ENCODE assay signal across 8 cellular contexts in genomic region chr21:6368824-6369223, GRCh38.
DNase-seq lines count a peak whose midpoint lies in the region; ATAC-seq, FAIRE-seq and TF ChIP-seq lines count a peak whose summit lies in the region.
"Not testable (repeated sequence)": the region's sequence is repeated elsewhere in the genome, so short reads cannot be mapped to it uniquely, and the experiment has no call there.

No MANE protein-coding gene starts in this region.

- H3K27ac ChIP-seq in A549 (peak overlapping the region; percentile 67 to 72), ascending aorta (peak overlapping the region; percentile 40 to 88), skeletal muscle tissue (ENCODE audit: low read depth, low read length) (peak overlapping the region; percentile 71)
- H3K27ac ChIP-seq in iPS-18a (ENCODE audit: low read length) = not testable (repeated sequence)

- not testable (repeated sequence) for TF ChIP-seq CTCF in A549 (IDR thresholded peaks at IDR 0.05); ascending aorta (IDR thresholded peaks at IDR 0.05); endothelial cell (IDR thresholded peaks at IDR 0.05; ENCODE audit: unreplicated experiment)

- not testable (repeated sequence) for H3K4me1 ChIP-seq in A549; ascending aorta; iPS-18a (ENCODE audit: control insufficient read depth, low read depth, low read length); skeletal muscle tissue (ENCODE audit: control insufficient read depth in 3 of 3, insufficient read depth in 3 of 3, low read length in 3 of 3)

- not testable (repeated sequence) for H3K27me3 ChIP-seq in H7 (ENCODE audit: control insufficient read depth, insufficient read depth, low read length); ascending aorta; iPS-18a (ENCODE audit: control insufficient read depth, insufficient read depth, low read length); skeletal muscle tissue (ENCODE audit: control insufficient read depth in 3 of 3, insufficient read depth in 3 of 3, low read length in 3 of 3)

- H3K36me3 ChIP-seq in H7 (replicated peaks; ENCODE audit: control insufficient read depth, insufficient read depth, low read length); ascending aorta; iPS-18a (ENCODE audit: control insufficient read depth, low read depth, low read length); skeletal muscle tissue (ENCODE audit: control insufficient read depth in 3 of 3, insufficient read depth in 3 of 3, low read length in 3 of 3): not testable (repeated sequence)

- TF ChIP-seq EP300 in A549 (IDR thresholded peaks at IDR 0.05) = not testable (repeated sequence)

- not testable (repeated sequence) for FAIRE-seq in A549 (lab: Jason Lieb, UNC); RCC 7860 (lab: Jason Lieb, UNC)

- not testable (repeated sequence) for H3K9me3 Mint-ChIP-seq in endothelial cell (ENCODE audit: unreplicated experiment)

- intact Hi-C loops in ascending aorta (cut with DNase I) = not testable (repeated sequence)

- TF ChIP-seq RAD21 in A549 (conservative IDR thresholded peaks at IDR 0.05 in 1 of 2, IDR thresholded peaks at IDR 0.05 in 1 of 2) = not testable (repeated sequence)

- H3K4me1 Mint-ChIP-seq in endothelial cell (ENCODE audit: unreplicated experiment) = not testable (repeated sequence)

- not testable (repeated sequence) for H3K36me3 Mint-ChIP-seq in endothelial cell (ENCODE audit: low read depth, unreplicated experiment)

- POLR2A ChIA-PET in A549 (lab: Yijun Ruan, JAX) = interaction anchor here (1.4 kb wide), 1 partner anchor 9 kb away, joined by 4 read pairs; no protein-coding TSS in a partner anchor

- not testable (repeated sequence) for TF ChIP-seq POLR2A in A549 (IDR thresholded peaks at IDR 0.05; ENCODE audit: low read length)

- WGBS in A549 (ENCODE audit: missing lambda C conversion rate) = 7% methylated on average over 3 of the region's 7 CpGs

- H3K4me3 ChIP-seq in A549 (peak overlapping the region; percentile 52; the same call in 2 of the 3 replicates), H7 (ENCODE audit: insufficient read depth, low read depth, low read length) (peak overlapping the region; percentile 19), ascending aorta (peak overlapping the region; percentile 30 to 48), skeletal muscle tissue (ENCODE audit: low read length in 3 of 3) (peak overlapping the region; percentile 63 to 71 (median 65))
- H3K4me3 ChIP-seq in iPS-18a (ENCODE audit: low read length) = not testable (repeated sequence)

- not testable (repeated sequence) for H3K27ac Mint-ChIP-seq in endothelial cell (ENCODE audit: unreplicated experiment)

- H3K27me3 Mint-ChIP-seq in endothelial cell (ENCODE audit: unreplicated experiment) = not testable (repeated sequence)

- H3K4me3 Mint-ChIP-seq in endothelial cell (ENCODE audit: unreplicated experiment) = not testable (repeated sequence)

- CTCF ChIA-PET in A549 (lab: Yijun Ruan, JAX) = interaction anchor here (1.2 kb wide), 1 partner anchor 9 kb away, joined by 3 read pairs; no protein-coding TSS in a partner anchor

- not testable (repeated sequence) for H3K9me3 ChIP-seq in A549; ascending aorta; iPS-18a (ENCODE audit: control insufficient read depth, low read depth, low read length); skeletal muscle tissue (ENCODE audit: control insufficient read depth in 3 of 3, low read length in 3 of 3)

- DNase-seq in A549 (ENCODE audit: low read depth in 1 of 2, low spot score in 1 of 2) (peak in 1 of 2 experiments; percentile 18), RCC 7860 (ENCODE audit: low spot score) (peak; percentile 10), ascending aorta (ENCODE audit: low spot score in 2 of 2) (peak in 1 of 2 donors; percentile 63), endothelial cell (ENCODE audit: low spot score) (peak; percentile 54), myocyte (ENCODE audit: low read depth) (peak; percentile 55)
- DNase-seq in H7 = not testable (repeated sequence)

- peak overlapping the region; percentile 80; the same call in 2 of the 3 replicates for H3K4me2 ChIP-seq in A549

- H3K9ac ChIP-seq in iPS-18a (ENCODE audit: low read length) (peak overlapping the region; percentile 72), skeletal muscle tissue (ENCODE audit: low read depth in 1 of 3, low read length in 3 of 3) (peak overlapping the region; percentile 46 to 72 (median 63))

- not testable (repeated sequence) for ATAC-seq in A549
